Comparison of ENCODE assay signal across 7 cellular contexts in the genomic region with DNA sequence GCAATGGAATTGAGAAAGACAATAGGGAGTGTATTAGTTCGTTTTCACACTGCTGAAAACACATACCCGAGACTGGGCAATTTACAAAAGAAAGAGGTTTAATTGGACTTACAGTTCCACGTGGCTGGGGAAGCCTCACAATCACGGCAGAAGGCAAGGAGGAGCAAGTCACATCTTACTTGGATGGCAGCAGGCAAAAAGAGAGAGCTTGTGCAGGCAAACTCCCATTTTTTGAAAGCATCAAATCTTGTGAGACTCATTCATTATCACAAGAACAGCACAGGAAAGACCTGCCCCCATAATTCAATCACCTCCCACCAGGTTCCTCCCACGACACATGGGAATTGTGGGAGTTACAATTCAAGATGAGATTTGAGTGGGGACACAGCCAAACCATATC. TPM values are rescaled to one million over a fixed set of nuclear protein-coding genes. Genes with fewer than 3 reads are reported as not detected.
DNase-seq lines count a peak whose midpoint lies in the region; ATAC-seq, FAIRE-seq and TF ChIP-seq lines count a peak whose summit lies in the region.
"Not testable (repeated sequence)": the region's sequence is repeated elsewhere in the genome, so short reads cannot be mapped to it uniquely, and the experiment has no call there.

No MANE protein-coding gene starts in this region.

- not testable (repeated sequence) for H3K27ac ChIP-seq in HEK293 (ENCODE audit: extremely low read depth, low read depth, low read length); K562 (ENCODE audit: extremely low read depth, low read depth, low read length)
- H3K27ac ChIP-seq in VCaP (peak overlapping the region; percentile 28), coronary artery (peak overlapping the region; percentile 71 to 89), fibroblast of lung (ENCODE audit: insufficient read depth, low read length) (peak overlapping the region; percentile 83), stomach (peak overlapping the region in 3 of 5 donors; percentile 48 to 68 (median 60)), transverse colon (peak overlapping the region in 3 of 4 donors; percentile 31 to 65 (median 55))

- H3K9me3 ChIP-seq in HEK293 (ENCODE audit: control insufficient read depth, insufficient read depth, low read depth, low read length); K562 (replicated peaks; ENCODE audit: control insufficient read depth, insufficient read depth, low read depth, low read length); fibroblast of lung (ENCODE audit: control insufficient read depth, insufficient read depth, low read depth, low read length); stomach; transverse colon: not testable (repeated sequence)

- H3K9ac ChIP-seq in K562 (ENCODE audit: insufficient read depth in 1 of 2, low read depth in 2 of 2, low read length in 2 of 2); fibroblast of lung (ENCODE audit: insufficient read depth, low read length): not testable (repeated sequence)

- TF ChIP-seq EP300 in K562 (IDR thresholded peaks at IDR 0.05; ENCODE audit: low read length); stomach (IDR thresholded peaks at IDR 0.05); transverse colon (IDR thresholded peaks at IDR 0.05; ENCODE audit: low read depth): not testable (repeated sequence)

- not testable (repeated sequence) for H3K27me3 ChIP-seq in K562 (ENCODE audit: control insufficient read depth in 2 of 2, insufficient read depth in 2 of 2, low read length in 2 of 2); fibroblast of lung (ENCODE audit: control insufficient read depth, insufficient read depth, low read length); stomach; transverse colon

- intact Hi-C loops in K562 (cut with micrococcal nuclease) = loop anchor here (10.0 kb wide), 1 partner anchor 341 kb away; a partner anchor contains a TSS
- intact Hi-C loops in stomach (cut with DNase I; ENCODE audit: low total_unique reads); transverse colon (cut with DNase I; ENCODE audit: low total_unique reads): not testable (repeated sequence)

- not testable (repeated sequence) for TF ChIP-seq CTCF in HEK293 (tag by site-specific recombination; IDR thresholded peaks at IDR 0.05); VCaP (conservative IDR thresholded peaks at IDR 0.05); K562 (IDR thresholded peaks at IDR 0.05 in 2 of 3, conservative IDR thresholded peaks at IDR 0.05 in 1 of 3; ENCODE audit: insufficient read depth in 2 of 3, low read depth in 1 of 3, low read length in 3 of 3); coronary artery (IDR thresholded peaks at IDR 0.05); fibroblast of lung (conservative IDR thresholded peaks at IDR 0.05 in 1 of 2, IDR thresholded peaks at IDR 0.05 in 1 of 2; ENCODE audit: low read depth in 1 of 2, low read length in 2 of 2); stomach (IDR thresholded peaks at IDR 0.05); transverse colon (IDR thresholded peaks at IDR 0.05)

- not testable (repeated sequence) for FAIRE-seq in K562 (lab: Jason Lieb, UNC)

- not testable (repeated sequence) for H4K20me1 ChIP-seq in K562 (replicated peaks; ENCODE audit: control insufficient read depth, insufficient read depth, low read length); fibroblast of lung (ENCODE audit: control insufficient read depth, extremely low read depth, insufficient read depth, low read length)

- in situ Hi-C loops in K562 (cut with MboI) = not testable (repeated sequence)
- in situ Hi-C loops in transverse colon (cut with MboI; ENCODE audit: low pct_ligation_motif_present in 1 of 4, low pct_unique_long_range_greater_than_20kb in 1 of 4, low sequenced_read_pairs in 3 of 4) = loop anchor here in 1 of 4 donors (10.0 kb wide), 1 partner anchor 61 kb away; no protein-coding TSS in a partner anchor

- POLR2A ChIA-PET in HEK293 (lab: Yijun Ruan, JAX); K562 (lab: Yijun Ruan, JAX): not testable (repeated sequence)

- not testable (repeated sequence) for H2AFZ ChIP-seq in K562 (ENCODE audit: low read depth, low read length); fibroblast of lung (ENCODE audit: low read length)

- H3K36me3 ChIP-seq in HEK293 (ENCODE audit: control insufficient read depth in 2 of 2, insufficient read depth in 1 of 2, low read length in 2 of 2) (peaks cover 0 to 27% of the 10 kb centered on the region in 2 experiments; a peak in 2 of 3 replicates), K562 (ENCODE audit: control insufficient read depth, insufficient read depth, low read length) (peaks cover 40% of the 10 kb centered on the region; the same call in 2 of the 3 replicates), stomach (peaks cover 8 to 82% (median 65%) of the 10 kb centered on the region in 4 donors), transverse colon (peaks cover 0 to 11% (median 0%) of the 10 kb centered on the region in 4 donors)
- H3K36me3 ChIP-seq in fibroblast of lung (ENCODE audit: control insufficient read depth, insufficient read depth, low read length) = not testable (repeated sequence)

- TF ChIP-seq RAD21 in K562 (CRISPR knock-in tag; conservative IDR thresholded peaks at IDR 0.05 in 1 of 2, IDR thresholded peaks at IDR 0.05 in 1 of 2) = not testable (repeated sequence)

- BruUV-seq in K562 (replicated peaks; lab: Mats Ljungman, UMichigan) = not testable (repeated sequence)

- CTCF ChIA-PET in HEK293 (lab: Yijun Ruan, JAX) = interaction anchor here (0.6 to 1.5 kb wide), 10 partner anchors 10 to 1585 kb away, joined by 3 to 11 read pairs (median 3); a partner anchor contains a TSS
- CTCF ChIA-PET in K562 (lab: Yijun Ruan, JAX; ENCODE audit: low intra/inter-chr PET ratio) = not testable (repeated sequence)

- WGBS in K562 (ENCODE audit: insufficient coverage, low coverage, missing lambda C conversion rate) = 47% methylated on average over 5 of the region's 5 CpGs
- WGBS in stomach, 5 donors = 83 to 89% (median 87%) methylated on average over 5 of the region's 5 CpGs
- 77 to 93% methylated on average over 4 to 5 of the region's 5 CpGs for whole genome bisulfite sequencing in transverse colon (ENCODE audit: low coverage in 1 of 2), 2 donors

- not testable (repeated sequence) for H3K4me1 ChIP-seq in HEK293 (ENCODE audit: control insufficient read depth, insufficient read depth, low read length); K562 (replicated peaks in 1 of 2; ENCODE audit: control insufficient read depth in 2 of 2, insufficient read depth in 2 of 2, low read length in 2 of 2)
- H3K4me1 ChIP-seq in fibroblast of lung (ENCODE audit: control insufficient read depth, extremely low read depth, insufficient read depth, low read length) (peaks cover 12% of the 10 kb centered on the region), stomach (peaks cover 0 to 19% (median 8%) of the 10 kb centered on the region in 4 donors), transverse colon (peaks cover 0 to 12% (median 2%) of the 10 kb centered on the region in 4 donors)

- H3K4me3 ChIP-seq in HEK293 (ENCODE audit: low read depth, low read length); K562; coronary artery; fibroblast of lung (replicated peaks in 1 of 4; ENCODE audit: control extremely low read depth in 1 of 4, insufficient read depth in 1 of 4, low read depth in 3 of 4, low read length in 4 of 4); stomach; transverse colon: not testable (repeated sequence)

- not testable (repeated sequence) for ATAC-seq in K562

- H3K79me2 ChIP-seq in K562 (ENCODE audit: control insufficient read depth, insufficient read depth, low read length); fibroblast of lung (ENCODE audit: control insufficient read depth, insufficient read depth, low read length): not testable (repeated sequence)

- not testable (repeated sequence) for H3K4me2 ChIP-seq in K562 (ENCODE audit: insufficient read depth, low read length); fibroblast of lung (ENCODE audit: extremely low read depth, insufficient read depth, low read length)

- not testable (repeated sequence) for DNase-seq in K562 (ENCODE audit: extremely low read depth in 1 of 4, low spot score in 3 of 4); coronary artery (ENCODE audit: low spot score); fibroblast of lung (ENCODE audit: low read depth in 2 of 2); stomach; transverse colon

- TF ChIP-seq POLR2A in K562 (conservative IDR thresholded peaks at IDR 0.05); stomach (IDR thresholded peaks at IDR 0.05); transverse colon (IDR thresholded peaks at IDR 0.05): not testable (repeated sequence)

- H3K9me1 ChIP-seq in K562 (ENCODE audit: control insufficient read depth, insufficient read depth, low read length) = not testable (repeated sequence)

RNA-seq across cellular contexts. Expression of a gene that starts 34.1 kb away (rescaled TPM):
- total RNA-seq in K562 (2011; cell fraction: chromatin; rRNA removed; ENCODE audit: low replicate concordance) = 0.67 and 1.5 TPM in 2 replicates
- 0.50 and 0.53 TPM in 2 replicates for total RNA-seq in K562 (2011; cell fraction: nucleolus; rRNA removed)
- total RNA-seq in K562 (2011; cell fraction: nucleoplasm; rRNA removed) = 0.88 and 0.99 TPM in 2 replicates
- total RNA-seq in K562 (2014; rRNA removed) (6.6 and 7.5 TPM in 2 replicates), K562 (2014; rRNA removed; fragmentation: Illumina TruSeq; extraction: Trizol) (3.9 and 4.2 TPM in 2 replicates), K562 (2015; rRNA removed; fragmentation: Illumina TruSeq; extraction: Trizol) (7.6 and 7.7 TPM in 2 replicates), K562 (2021) (6.1 and 7.4 TPM in 2 replicates), fibroblast of lung (0.77 and 1.5 TPM in 2 replicates), stomach (10 to 100 TPM in 3 of 5 donors, 1 to 10 TPM in 2; 2.3 to 28.3 (median 14.5) TPM), transverse colon (10 to 100 TPM; 40.6 to 61.3 (median 46.6) TPM)
- polyA plus RNA-seq in K562 (2011; rRNA removed) (1.0 and 1.3 TPM in 2 replicates), K562 (2014; fragmentation: Illumina TruSeq; extraction: Trizol) (6.7 and 6.9 TPM in 2 replicates), K562 (2014; fragmentation: Nextera tagmentation; extraction: Ambion mirVana) (1 to 10 TPM in 1 of 2 experiments, under 1 TPM in 1; 0.76 to 1.1 TPM), K562 (2014; rRNA removed) (3.9 and 4.4 TPM in 2 replicates), fibroblast of lung (0.34 and 0.40 TPM in 2 replicates), stomach (10 to 100 TPM in 1 of 3 donors, 1 to 10 TPM in 2; 7.6 to 11.6 (median 7.8) TPM)
- polyA plus RNA-seq in K562 (2011; cell fraction: cytosol; rRNA removed) = 0.59 and 0.78 TPM in 2 replicates
- 0.93 and 1.6 TPM in 2 replicates for polyA plus RNA-seq in K562 (2011; cell fraction: nucleus; rRNA removed)
- polyA plus RNA-seq in K562 (2012) = 9.3 and 9.7 TPM in 2 replicates
- polyA minus RNA-seq in K562 (2011; rRNA and poly(A)+ RNA removed) = 0.78 and 1.2 TPM in 2 replicates
- polyA minus RNA-seq in K562 (2011; cell fraction: cytosol; rRNA and poly(A)+ RNA removed) = 1.5 and 1.6 TPM in 2 replicates
- 0.67 TPM in 2 replicates for polyA minus RNA-seq in K562 (2011; cell fraction: nucleus; rRNA and poly(A)+ RNA removed)
- 0.41 and 0.43 TPM in 2 replicates for polyA plus RNA-seq in fibroblast of lung (2012)
- polyA minus RNA-seq in fibroblast of lung (ENCODE audit: low replicate concordance) = 0.35 TPM in 1 of 2 replicates, not detected in the other
